Comparison of ENCODE assay signal across 16 cellular contexts in genomic region chr1:116673935-116674630, GRCh38. TPM values are rescaled to one million over a fixed set of nuclear protein-coding genes. Genes with fewer than 3 reads are reported as not detected.
DNase-seq lines count a peak whose midpoint lies in the region; ATAC-seq and TF ChIP-seq lines count a peak whose summit lies in the region.
"Had no signal": no experiment of that assay in that cellular context is flagged by ENCODE, and none has a peak within 500 bp of the region (broad histone marks: within the 10 kb centered on the region; RNA-seq: fewer than 3 reads in every experiment).

No MANE protein-coding gene starts in this region.

- 48 to 59% methylated on average over 3 to 6 of the region's 6 CpGs for WGBS in transverse colon (ENCODE audit: low coverage in 1 of 2), 2 donors

- H3K27ac Mint-ChIP-seq in brain (peak overlapping the region in 4 of 5 experiments; percentile 40 to 86 (median 76)), neural crest cell (ENCODE audit: unreplicated experiment) (no peak overlapping the region)
- H3K27ac Mint-ChIP-seq: IgD-negative memory B cell had no signal

- H3K4me1 ChIP-seq in transverse colon, result no peaks in the 10 kb centered on the region

- no peak overlapping the region for H3K27ac ChIP-seq in transverse colon

- no peaks in the 10 kb centered on the region for H3K9me3 ChIP-seq in transverse colon

- peak overlapping the region in 4 of 5 experiments; percentile 0 to 24 (median 6) for H3K4me3 Mint-ChIP-seq in brain
- H3K4me3 Mint-ChIP-seq in neural crest cell, result peak overlapping the region; percentile 0
- H3K4me3 Mint-ChIP-seq: CD4-positive, alpha-beta memory T cell; IgD-negative memory B cell had no signal

- H3K9me3 Mint-ChIP-seq in brain, result peaks cover 0 to 4% (median 0%) of the 10 kb centered on the region in 5 experiments
- no peaks in the 10 kb centered on the region for H3K9me3 Mint-ChIP-seq in neural crest cell
- H3K9me3 Mint-ChIP-seq: CD4-positive, alpha-beta memory T cell; IgD-negative memory B cell had no signal

- no peaks in the 10 kb centered on the region for H3K36me3 ChIP-seq in transverse colon

- peak; percentile 84 for DNase-seq in DMS 273 treated with DMSO at 0.1 percent for 48 hours (lab: John Stamatoyannopoulos, UW)
- DNase-seq in NCI-H446 (lab: John Stamatoyannopoulos, UW), result peak; percentile 98 to 99
- no peak for DNase-seq in neural crest cell (ENCODE audit: low read depth, low spot score)
- no peak for DNase-seq in HCEC 1CT
- DNase-seq in transverse colon, result no peak
- DNase-seq in activated gamma-delta T cell treated with Interleukin-2 at 50 U/mL for 16 hours, result no peak
- DNase-seq: Calu3; CD4-positive, alpha-beta memory T cell; GF-D8; Kasumi-1; NCI-H1930 had no signal

- ATAC-seq in HG02571 (IDR thresholded peaks at IDR 0.05; ENCODE audit: unreplicated experiment), result no peak
- ATAC-seq: Panc1, Right ventricle myocardium inferior had no signal

- H3K27me3 ChIP-seq in transverse colon, result no peaks in the 10 kb centered on the region

- in situ Hi-C loops in transverse colon (cut with MboI; ENCODE audit: low pct_ligation_motif_present in 1 of 4, low pct_unique_long_range_greater_than_20kb in 1 of 4, low sequenced_read_pairs in 3 of 4), result no loop called here

- no peak for TF ChIP-seq CTCF in brain (conservative IDR thresholded peaks at IDR 0.05)
- no peak for TF ChIP-seq CTCF in neural crest cell (conservative IDR thresholded peaks at IDR 0.05)
- no peak for TF ChIP-seq CTCF in transverse colon (IDR thresholded peaks at IDR 0.05)

- intact Hi-C loops in transverse colon (cut with DNase I; ENCODE audit: low total_unique reads), result no loop called here

- peaks cover 4% of the 10 kb centered on the region for H3K27me3 Mint-ChIP-seq in brain
- H3K27me3 Mint-ChIP-seq in neural crest cell (ENCODE audit: low read depth), result peaks cover 16% of the 10 kb centered on the region

- H3K4me1 Mint-ChIP-seq in brain (peaks cover 43% of the 10 kb centered on the region), neural crest cell (peaks cover 7% of the 10 kb centered on the region)

- no peak overlapping the region for H3K4me3 ChIP-seq in transverse colon

- H3K36me3 Mint-ChIP-seq in brain (no peaks in the 10 kb centered on the region), neural crest cell (ENCODE audit: low read depth) (no peaks in the 10 kb centered on the region)
- H3K36me3 Mint-ChIP-seq: CD4-positive, alpha-beta memory T cell; IgD-negative memory B cell had no signal

- TF ChIP-seq EP300 in transverse colon (IDR thresholded peaks at IDR 0.05; ENCODE audit: low read depth), result no peak

- TF ChIP-seq POLR2A in transverse colon (IDR thresholded peaks at IDR 0.05), result no peak

RNA-seq across cellular contexts. Expression of gene IGSF3, which starts 6.5 kb away (rescaled TPM):
- polyA plus RNA-seq in brain (ENCODE audit: insufficient read depth, low read depth, low replicate concordance), result 25.4 TPM
- total RNA-seq in neural crest cell (27.2 TPM in 2 replicates), transverse colon (10 to 100 TPM; 36.7 to 75.8 (median 56.9) TPM)
- polyA plus RNA-seq: CD4-positive, alpha-beta memory T cell; IgD-negative memory B cell had no signal

Comparison
In these comparisons a context has a peak if more than half of its experiments do, and no peak if none do; other contexts are left out.
1. DNase-seq: peak in DMS 273 treated with DMSO at 0.1 percent for 48 hours (single experiment) and NCI-H446 (2 of 2); none in neural crest cell (single experiment), HCEC 1CT (single experiment), transverse colon (single experiment) and activated gamma-delta T cell treated with Interleukin-2 at 50 U/mL for 16 hours (single experiment).